Comparison of ENCODE assay signal across 8 cellular contexts in the genomic region with DNA sequence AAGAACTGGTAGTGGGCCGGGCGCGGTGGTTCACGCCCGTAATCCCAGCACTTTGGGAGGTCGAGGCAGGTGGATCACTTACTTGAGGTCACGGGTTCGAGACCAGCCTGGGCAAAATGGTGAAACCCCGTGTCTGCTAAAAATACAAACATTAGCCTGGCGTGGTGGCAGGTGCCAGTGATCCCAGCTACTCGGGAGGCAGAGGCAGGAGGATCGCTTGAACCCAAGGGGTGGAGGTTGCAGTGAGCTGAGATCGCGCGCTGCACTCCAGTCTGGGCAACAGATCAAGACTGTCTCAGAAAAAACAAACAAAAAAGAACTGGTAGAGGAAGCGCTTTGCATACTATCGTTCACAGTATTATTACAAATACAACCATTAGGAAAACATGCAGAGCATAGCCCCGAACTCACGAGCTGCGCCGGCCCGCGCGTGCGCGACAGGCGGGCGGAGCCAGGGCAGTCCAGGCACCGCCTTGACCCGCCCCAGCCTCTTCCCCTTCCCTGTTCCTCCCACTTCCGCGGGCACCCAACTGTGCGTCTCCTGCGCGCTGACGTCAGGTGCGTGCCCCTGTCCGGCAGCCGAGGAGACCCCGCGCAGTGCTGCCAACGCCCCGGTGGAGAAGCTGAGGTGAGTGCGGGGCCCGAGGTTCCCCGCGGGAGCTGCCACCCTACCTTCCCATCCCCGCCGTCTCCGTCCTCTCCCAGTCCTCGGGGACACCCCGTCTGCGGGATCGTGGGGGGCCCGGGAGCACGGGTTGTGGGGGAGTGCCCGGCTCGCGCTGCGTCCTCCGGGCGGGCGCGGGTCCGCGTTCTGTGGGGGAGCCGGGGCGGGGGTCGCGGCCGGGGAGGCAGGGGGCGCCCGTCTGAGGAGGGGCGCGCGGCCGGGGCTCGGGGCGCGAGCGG. TPM values are rescaled to one million over a fixed set of nuclear protein-coding genes. Genes with fewer than 3 reads are reported as not detected.
DNase-seq lines count a peak whose midpoint lies in the region; ATAC-seq and TF ChIP-seq lines count a peak whose summit lies in the region.

A gene (plus strand): TSS at position 595 of the 903 bp plus-strand sequence. CDS start 25,770 bp downstream, outside the sequence.

- no peaks in the 10 kb centered on the region for H3K36me3 ChIP-seq in muscle layer of colon (ENCODE audit: insufficient read depth, low read length)

- H3K27me3 Mint-ChIP-seq in activated T-cell treated with anti-CD3 and anti-CD28 coated beads, Interleukin-2, amount 50 U/mL, for 24 hours: no peaks in the 10 kb centered on the region

- peak; percentile 91 for DNase-seq in DMS153 treated with DMSO at 0.1 percent for 48 hours (lab: John Stamatoyannopoulos, UW; ENCODE audit: unreplicated experiment)
- peak; percentile 91 for DNase-seq in KG1 (lab: John Stamatoyannopoulos, UW)
- peak; percentile 99 for DNase-seq in activated T-cell treated with anti-CD3 and anti-CD28 coated beads, Interleukin-2, amount 50 U/mL, for 24 hours
- peak; percentile 98 for DNase-seq in erythroblast (lab: John Stamatoyannopoulos, UW)
- DNase-seq in stimulated activated CD8-positive, alpha-beta memory T cell treated with anti-CD3 and anti-CD28 coated beads, Interleukin-7, amount 100 ng/mL, for 1 hour (ENCODE audit: low read depth in 2 of 2): peak; percentile 92 to 94

- H3K27me3 ChIP-seq in muscle layer of colon (ENCODE audit: control insufficient read depth in 1 of 2, insufficient read depth in 2 of 2, low read length in 2 of 2): no peaks in the 10 kb centered on the region

- peak within 1 kb of the TSS; percentile 97 for H3K9ac ChIP-seq in muscle layer of colon (ENCODE audit: low read length)

- peaks cover 29% of the 10 kb centered on the region for H3K4me1 ChIP-seq in muscle layer of colon (ENCODE audit: insufficient read depth, low read length)

- no peaks in the 10 kb centered on the region for H3K9me3 ChIP-seq in muscle layer of colon (ENCODE audit: low read length)

- ATAC-seq in GM21717 (IDR thresholded peaks at IDR 0.05; ENCODE audit: unreplicated experiment): peak; percentile 62

- peak within 1 kb of the TSS; percentile 96 for H3K4me3 Mint-ChIP-seq in activated T-cell treated with anti-CD3 and anti-CD28 coated beads, Interleukin-2, amount 50 U/mL, for 24 hours

- H3K9me3 Mint-ChIP-seq in activated T-cell treated with anti-CD3 and anti-CD28 coated beads, Interleukin-2, amount 50 U/mL, for 24 hours: no peaks in the 10 kb centered on the region

- H3K4me3 ChIP-seq in muscle layer of colon (ENCODE audit: low read depth in 1 of 2, low read length in 2 of 2): peak within 1 kb of the TSS; percentile 83 to 89

- peak within 1 kb of the TSS; percentile 96 for H3K27ac ChIP-seq in muscle layer of colon (ENCODE audit: low read depth, low read length)

- peak; percentile 94 for TF ChIP-seq POLR2A in erythroblast (IDR thresholded peaks at IDR 0.05; ENCODE audit: low read length)

- H3K36me3 Mint-ChIP-seq in activated T-cell treated with anti-CD3 and anti-CD28 coated beads, Interleukin-2, amount 50 U/mL, for 24 hours (ENCODE audit: low read depth): peaks cover 41% of the 10 kb centered on the region

- H3K27ac Mint-ChIP-seq in activated T-cell treated with anti-CD3 and anti-CD28 coated beads, Interleukin-2, amount 50 U/mL, for 24 hours: peak within 1 kb of the TSS; percentile 98

- H3K4me1 Mint-ChIP-seq in activated T-cell treated with anti-CD3 and anti-CD28 coated beads, Interleukin-2, amount 50 U/mL, for 24 hours (ENCODE audit: low read depth): peaks cover 67% of the 10 kb centered on the region

TF ChIP-seq in PFSK-1, 5 proteins besides CTCF, POLR2A, EP300 and RAD21:
- peak; percentile 96 for TF ChIP-seq FOXP2 (optimal IDR thresholded peaks at IDR 0.05; ENCODE audit: borderline replicate concordance, extremely low read depth, extremely low read length, insufficient read depth)
- no peak for TF ChIP-seq SIN3A (IDR thresholded peaks at IDR 0.05; ENCODE audit: borderline replicate concordance, insufficient read depth, low read length)
- TF ChIP-seq POLR2AphosphoS5 (IDR thresholded peaks at IDR 0.05; ENCODE audit: low read depth, low read length): peak; percentile 91
- peak; percentile 83 for TF ChIP-seq TAF1 (IDR thresholded peaks at IDR 0.05; ENCODE audit: borderline replicate concordance, insufficient read depth, low read length)
- TF ChIP-seq, protein P1, sequence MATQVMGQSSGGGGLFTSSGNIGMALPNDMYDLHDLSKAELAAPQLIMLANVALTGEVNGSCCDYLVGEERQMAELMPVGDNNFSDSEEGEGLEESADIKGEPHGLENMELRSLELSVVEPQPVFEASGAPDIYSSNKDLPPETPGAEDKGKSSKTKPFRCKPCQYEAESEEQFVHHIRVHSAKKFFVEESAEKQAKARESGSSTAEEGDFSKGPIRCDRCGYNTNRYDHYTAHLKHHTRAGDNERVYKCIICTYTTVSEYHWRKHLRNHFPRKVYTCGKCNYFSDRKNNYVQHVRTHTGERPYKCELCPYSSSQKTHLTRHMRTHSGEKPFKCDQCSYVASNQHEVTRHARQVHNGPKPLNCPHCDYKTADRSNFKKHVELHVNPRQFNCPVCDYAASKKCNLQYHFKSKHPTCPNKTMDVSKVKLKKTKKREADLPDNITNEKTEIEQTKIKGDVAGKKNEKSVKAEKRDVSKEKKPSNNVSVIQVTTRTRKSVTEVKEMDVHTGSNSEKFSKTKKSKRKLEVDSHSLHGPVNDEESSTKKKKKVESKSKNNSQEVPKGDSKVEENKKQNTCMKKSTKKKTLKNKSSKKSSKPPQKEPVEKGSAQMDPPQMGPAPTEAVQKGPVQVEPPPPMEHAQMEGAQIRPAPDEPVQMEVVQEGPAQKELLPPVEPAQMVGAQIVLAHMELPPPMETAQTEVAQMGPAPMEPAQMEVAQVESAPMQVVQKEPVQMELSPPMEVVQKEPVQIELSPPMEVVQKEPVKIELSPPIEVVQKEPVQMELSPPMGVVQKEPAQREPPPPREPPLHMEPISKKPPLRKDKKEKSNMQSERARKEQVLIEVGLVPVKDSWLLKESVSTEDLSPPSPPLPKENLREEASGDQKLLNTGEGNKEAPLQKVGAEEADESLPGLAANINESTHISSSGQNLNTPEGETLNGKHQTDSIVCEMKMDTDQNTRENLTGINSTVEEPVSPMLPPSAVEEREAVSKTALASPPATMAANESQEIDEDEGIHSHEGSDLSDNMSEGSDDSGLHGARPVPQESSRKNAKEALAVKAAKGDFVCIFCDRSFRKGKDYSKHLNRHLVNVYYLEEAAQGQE (IDR thresholded peaks at IDR 0.05; ENCODE audit: insufficient read depth in 1 of 2, low read depth in 2 of 2, low read length in 2 of 2): peak in 1 of 2 experiments; percentile 33; a peak in 1 of 4 replicates

RNA-seq across cellular contexts. Expression of the gene that starts here (rescaled TPM):
- polyA plus RNA-seq in PFSK-1 (2012; ENCODE audit: insufficient read length, low read depth): 74.3 TPM

Comparison
In these comparisons a context has a peak if more than half of its experiments do, and no peak if none do; other contexts are left out.
1. Peak in every context shown above with its lines: DNase-seq, ATAC-seq, H3K4me3 ChIP-seq and H3K27ac ChIP-seq.